In genomic region chr18:9549405-9549804, GRCh38 we compare ENCODE assay signal across 2 cellular contexts.
TF ChIP-seq lines count a peak whose summit lies in the region.

No MANE protein-coding gene starts in this region.

TF ChIP-seq in GM12878, 131 proteins besides CTCF, POLR2A, EP300 and RAD21 (continued from another document and continues in another):
- TF ChIP-seq MEF2A (IDR thresholded peaks at IDR 0.05; ENCODE audit: insufficient read depth, low read depth, low read length) (no peak), CBX5 (IDR thresholded peaks at IDR 0.05; ENCODE audit: low read depth) (no peak), RBBP5 (conservative IDR thresholded peaks at IDR 0.05) (no peak), CEBPZ (IDR thresholded peaks at IDR 0.05; ENCODE audit: low read depth, low read length) (no peak), SREBF2 (IDR thresholded peaks at IDR 0.05; ENCODE audit: low read length) (no peak), SIN3A (IDR thresholded peaks at IDR 0.05; ENCODE audit: low read depth, low read length) (no peak), SPI1 (IDR thresholded peaks at IDR 0.05; ENCODE audit: borderline replicate concordance, insufficient read depth, low read depth, low read length) (no peak), IKZF2 (IDR thresholded peaks at IDR 0.05) (no peak), EED (IDR thresholded peaks at IDR 0.05; ENCODE audit: low read depth) (no peak), ZNF687 (IDR thresholded peaks at IDR 0.05) (no peak)
- TF ChIP-seq, protein P1, sequence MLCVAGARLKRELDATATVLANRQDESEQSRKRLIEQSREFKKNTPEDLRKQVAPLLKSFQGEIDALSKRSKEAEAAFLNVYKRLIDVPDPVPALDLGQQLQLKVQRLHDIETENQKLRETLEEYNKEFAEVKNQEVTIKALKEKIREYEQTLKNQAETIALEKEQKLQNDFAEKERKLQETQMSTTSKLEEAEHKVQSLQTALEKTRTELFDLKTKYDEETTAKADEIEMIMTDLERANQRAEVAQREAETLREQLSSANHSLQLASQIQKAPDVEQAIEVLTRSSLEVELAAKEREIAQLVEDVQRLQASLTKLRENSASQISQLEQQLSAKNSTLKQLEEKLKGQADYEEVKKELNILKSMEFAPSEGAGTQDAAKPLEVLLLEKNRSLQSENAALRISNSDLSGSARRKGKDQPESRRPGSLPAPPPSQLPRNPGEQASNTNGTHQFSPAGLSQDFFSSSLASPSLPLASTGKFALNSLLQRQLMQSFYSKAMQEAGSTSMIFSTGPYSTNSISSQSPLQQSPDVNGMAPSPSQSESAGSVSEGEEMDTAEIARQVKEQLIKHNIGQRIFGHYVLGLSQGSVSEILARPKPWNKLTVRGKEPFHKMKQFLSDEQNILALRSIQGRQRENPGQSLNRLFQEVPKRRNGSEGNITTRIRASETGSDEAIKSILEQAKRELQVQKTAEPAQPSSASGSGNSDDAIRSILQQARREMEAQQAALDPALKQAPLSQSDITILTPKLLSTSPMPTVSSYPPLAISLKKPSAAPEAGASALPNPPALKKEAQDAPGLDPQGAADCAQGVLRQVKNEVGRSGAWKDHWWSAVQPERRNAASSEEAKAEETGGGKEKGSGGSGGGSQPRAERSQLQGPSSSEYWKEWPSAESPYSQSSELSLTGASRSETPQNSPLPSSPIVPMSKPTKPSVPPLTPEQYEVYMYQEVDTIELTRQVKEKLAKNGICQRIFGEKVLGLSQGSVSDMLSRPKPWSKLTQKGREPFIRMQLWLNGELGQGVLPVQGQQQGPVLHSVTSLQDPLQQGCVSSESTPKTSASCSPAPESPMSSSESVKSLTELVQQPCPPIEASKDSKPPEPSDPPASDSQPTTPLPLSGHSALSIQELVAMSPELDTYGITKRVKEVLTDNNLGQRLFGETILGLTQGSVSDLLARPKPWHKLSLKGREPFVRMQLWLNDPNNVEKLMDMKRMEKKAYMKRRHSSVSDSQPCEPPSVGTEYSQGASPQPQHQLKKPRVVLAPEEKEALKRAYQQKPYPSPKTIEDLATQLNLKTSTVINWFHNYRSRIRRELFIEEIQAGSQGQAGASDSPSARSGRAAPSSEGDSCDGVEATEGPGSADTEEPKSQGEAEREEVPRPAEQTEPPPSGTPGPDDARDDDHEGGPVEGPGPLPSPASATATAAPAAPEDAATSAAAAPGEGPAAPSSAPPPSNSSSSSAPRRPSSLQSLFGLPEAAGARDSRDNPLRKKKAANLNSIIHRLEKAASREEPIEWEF (IDR thresholded peaks at IDR 0.05; ENCODE audit: insufficient replicate concordance, low read depth, low read length) = no peak

TF ChIP-seq in liver, 16 proteins besides CTCF, POLR2A, EP300 and RAD21:
- TF ChIP-seq ZBTB33 (IDR thresholded peaks at IDR 0.05) (no peak), FOXA2 (IDR thresholded peaks at IDR 0.05) (no peak), NR2F2 (IDR thresholded peaks at IDR 0.05) (no peak), HNF4G (IDR thresholded peaks at IDR 0.05) (no peak), RXRA (IDR thresholded peaks at IDR 0.05) (no peak), GABPA (IDR thresholded peaks at IDR 0.05 in 1 of 2, conservative IDR thresholded peaks at IDR 0.05 in 1 of 2) (no peak), SP1 (IDR thresholded peaks at IDR 0.05) (no peak), REST (IDR thresholded peaks at IDR 0.05) (no peak), TAF1 (conservative IDR thresholded peaks at IDR 0.05) (no peak), YY1 (IDR thresholded peaks at IDR 0.05) (no peak), FOXA1 (IDR thresholded peaks at IDR 0.05) (no peak), JUND (IDR thresholded peaks at IDR 0.05) (no peak), HNF4A (conservative IDR thresholded peaks at IDR 0.05) (no peak), EGR1 (IDR thresholded peaks at IDR 0.05; ENCODE audit: low read depth in 2 of 2) (no peak)
- TF ChIP-seq, protein P2, sequence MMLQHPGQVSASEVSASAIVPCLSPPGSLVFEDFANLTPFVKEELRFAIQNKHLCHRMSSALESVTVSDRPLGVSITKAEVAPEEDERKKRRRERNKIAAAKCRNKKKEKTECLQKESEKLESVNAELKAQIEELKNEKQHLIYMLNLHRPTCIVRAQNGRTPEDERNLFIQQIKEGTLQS (IDR thresholded peaks at IDR 0.05) = no peak
- TF ChIP-seq, protein P3, sequence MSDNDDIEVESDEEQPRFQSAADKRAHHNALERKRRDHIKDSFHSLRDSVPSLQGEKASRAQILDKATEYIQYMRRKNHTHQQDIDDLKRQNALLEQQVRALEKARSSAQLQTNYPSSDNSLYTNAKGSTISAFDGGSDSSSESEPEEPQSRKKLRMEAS (IDR thresholded peaks at IDR 0.05) = no peak
